ENCODE assay signal across 18 cellular contexts in the genomic region with DNA sequence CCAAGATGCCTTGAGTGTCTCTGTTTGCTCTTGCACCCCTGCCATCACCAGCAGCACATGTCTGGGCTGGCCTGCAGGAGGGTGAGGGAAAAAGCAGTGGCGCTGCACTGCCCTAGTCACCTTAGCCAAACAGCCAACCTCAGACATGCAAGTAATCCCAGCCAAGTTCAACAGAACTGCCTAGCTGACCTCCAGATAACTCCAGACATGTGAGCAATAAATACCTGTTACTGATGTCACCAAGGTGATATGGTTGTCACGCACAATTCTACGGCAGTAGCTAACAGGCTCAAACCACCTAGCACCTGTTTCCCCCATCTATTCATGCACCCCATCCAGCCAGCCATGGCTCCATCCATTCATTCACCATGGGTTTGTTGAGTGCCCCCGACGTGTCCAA.
"Had no signal": no experiment of that assay in that cellular context is flagged by ENCODE, and none has a peak within 500 bp of the region (broad histone marks: within the 10 kb centered on the region; RNA-seq: fewer than 3 reads in every experiment).

No MANE protein-coding gene starts in this region.

- H3K27ac ChIP-seq: coronary artery, psoas muscle, testis had no signal

- DNase-seq: activated CD4-positive, alpha-beta T cell treated with anti-CD3 and anti-CD28 coated beads for 36 hours; activated CD8-positive, alpha-beta memory T cell treated with anti-CD3 and anti-CD28 coated beads, Interleukin-2, amount 50 U/mL, for 4 hours; activated CD8-positive, alpha-beta T cell treated with anti-CD3 and anti-CD28 coated beads for 36 hours; activated naive CD8-positive, alpha-beta T cell treated with anti-CD3 and anti-CD28 coated beads, Interleukin-2, amount 50 U/mL, for 24 hours; activated T-cell treated with anti-CD3 and anti-CD28 coated beads, Interleukin-2, amount 50 U/mL, for 72 hours; central memory CD4-positive, alpha-beta T cell; effector CD8-positive, alpha-beta T cell; erythroblast; hypothalamus; left cardiac atrium; nucleus accumbens; psoas muscle; stimulated activated CD4-positive, alpha-beta T cell treated with anti-CD3 and anti-CD28 coated beads, Interleukin-2, amount 100 ng/mL, for 48 hours; testis had no signal

- H3K4me3 ChIP-seq: coronary artery, psoas muscle, testis had no signal

- H3K4me1 ChIP-seq: testis had no signal

- FAIRE-seq: astrocyte, urothelium cell line had no signal

- ATAC-seq: activated CD4-positive, alpha-beta T cell treated with anti-CD3 and anti-CD28 coated beads for 36 hours; activated CD8-positive, alpha-beta T cell treated with anti-CD3 and anti-CD28 coated beads for 36 hours; activated naive CD8-positive, alpha-beta T cell treated with anti-CD3 and anti-CD28 coated beads, Interleukin-2, amount 50 U/mL, for 24 hours; activated T-cell treated with anti-CD3 and anti-CD28 coated beads, Interleukin-2, amount 50 U/mL, for 72 hours; left cardiac atrium; natural killer cell treated with Interleukin-12 subunit alpha and Interleukin-12 subunit beta and Interleukin-15 and Interleukin-18, amount 100 ng/mL, for 72 hours; psoas muscle had no signal

- H3K9me3 ChIP-seq: psoas muscle, testis had no signal

- H3K27me3 ChIP-seq: testis had no signal
